In the genomic region with DNA sequence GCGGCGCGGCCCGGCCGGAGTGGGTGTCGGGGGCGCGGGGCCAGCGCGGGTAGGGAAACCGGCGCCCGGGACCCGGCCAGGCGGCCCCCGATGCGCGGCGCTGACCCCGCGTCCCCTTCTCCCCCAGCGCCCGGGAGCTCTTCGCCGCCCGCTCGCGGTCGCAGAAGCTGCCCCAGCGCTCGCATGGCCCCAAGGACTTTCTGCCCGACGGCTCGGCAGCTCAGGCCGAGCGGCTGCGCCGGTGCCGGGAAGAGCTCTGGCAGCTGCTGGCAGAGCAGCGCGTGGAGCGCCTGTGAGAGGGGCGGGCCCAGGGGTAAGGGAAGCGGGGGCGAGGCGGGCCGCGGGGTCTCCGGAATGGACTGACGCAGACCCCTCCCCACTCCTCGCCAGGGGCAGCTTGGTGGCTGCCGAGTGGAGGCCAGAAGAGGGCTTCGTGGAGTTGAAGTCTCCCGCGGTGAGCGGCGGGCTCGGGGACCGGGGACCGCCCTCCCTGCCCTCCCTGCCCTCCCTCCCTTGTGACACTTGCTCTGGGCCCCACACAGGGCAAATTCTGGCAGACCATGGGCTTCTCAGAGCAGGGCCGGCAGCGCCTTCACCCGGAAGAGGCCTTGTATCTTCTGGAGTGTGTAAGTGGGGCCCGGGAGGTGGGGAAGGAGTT, we compare ENCODE assay signal across 1 cellular context.
TF ChIP-seq lines count a peak whose summit lies in the region.

No MANE protein-coding gene starts in this region.

TF ChIP-seq in HepG2, 621 proteins besides CTCF, POLR2A, EP300 and RAD21 (continued from another document and continues in another):
- TF ChIP-seq, protein P1, sequence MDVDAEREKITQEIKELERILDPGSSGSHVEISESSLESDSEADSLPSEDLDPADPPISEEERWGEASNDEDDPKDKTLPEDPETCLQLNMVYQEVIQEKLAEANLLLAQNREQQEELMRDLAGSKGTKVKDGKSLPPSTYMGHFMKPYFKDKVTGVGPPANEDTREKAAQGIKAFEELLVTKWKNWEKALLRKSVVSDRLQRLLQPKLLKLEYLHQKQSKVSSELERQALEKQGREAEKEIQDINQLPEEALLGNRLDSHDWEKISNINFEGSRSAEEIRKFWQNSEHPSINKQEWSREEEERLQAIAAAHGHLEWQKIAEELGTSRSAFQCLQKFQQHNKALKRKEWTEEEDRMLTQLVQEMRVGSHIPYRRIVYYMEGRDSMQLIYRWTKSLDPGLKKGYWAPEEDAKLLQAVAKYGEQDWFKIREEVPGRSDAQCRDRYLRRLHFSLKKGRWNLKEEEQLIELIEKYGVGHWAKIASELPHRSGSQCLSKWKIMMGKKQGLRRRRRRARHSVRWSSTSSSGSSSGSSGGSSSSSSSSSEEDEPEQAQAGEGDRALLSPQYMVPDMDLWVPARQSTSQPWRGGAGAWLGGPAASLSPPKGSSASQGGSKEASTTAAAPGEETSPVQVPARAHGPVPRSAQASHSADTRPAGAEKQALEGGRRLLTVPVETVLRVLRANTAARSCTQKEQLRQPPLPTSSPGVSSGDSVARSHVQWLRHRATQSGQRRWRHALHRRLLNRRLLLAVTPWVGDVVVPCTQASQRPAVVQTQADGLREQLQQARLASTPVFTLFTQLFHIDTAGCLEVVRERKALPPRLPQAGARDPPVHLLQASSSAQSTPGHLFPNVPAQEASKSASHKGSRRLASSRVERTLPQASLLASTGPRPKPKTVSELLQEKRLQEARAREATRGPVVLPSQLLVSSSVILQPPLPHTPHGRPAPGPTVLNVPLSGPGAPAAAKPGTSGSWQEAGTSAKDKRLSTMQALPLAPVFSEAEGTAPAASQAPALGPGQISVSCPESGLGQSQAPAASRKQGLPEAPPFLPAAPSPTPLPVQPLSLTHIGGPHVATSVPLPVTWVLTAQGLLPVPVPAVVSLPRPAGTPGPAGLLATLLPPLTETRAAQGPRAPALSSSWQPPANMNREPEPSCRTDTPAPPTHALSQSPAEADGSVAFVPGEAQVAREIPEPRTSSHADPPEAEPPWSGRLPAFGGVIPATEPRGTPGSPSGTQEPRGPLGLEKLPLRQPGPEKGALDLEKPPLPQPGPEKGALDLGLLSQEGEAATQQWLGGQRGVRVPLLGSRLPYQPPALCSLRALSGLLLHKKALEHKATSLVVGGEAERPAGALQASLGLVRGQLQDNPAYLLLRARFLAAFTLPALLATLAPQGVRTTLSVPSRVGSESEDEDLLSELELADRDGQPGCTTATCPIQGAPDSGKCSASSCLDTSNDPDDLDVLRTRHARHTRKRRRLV (CRISPR knock-in tag; IDR thresholded peaks at IDR 0.05) = no peak
- TF ChIP-seq CCAR2 (optimal IDR thresholded peaks at IDR 0.05; ENCODE audit: low read depth, low read length) (no peak), SP2 (CRISPR knock-in tag; IDR thresholded peaks at IDR 0.05) (peak; percentile 6; the same call in 1 of the 2 replicates), ZNF589 (CRISPR knock-in tag; conservative IDR thresholded peaks at IDR 0.05) (peak; percentile 48; the same call in 1 of the 2 replicates), KDM5B (CRISPR knock-in tag; IDR thresholded peaks at IDR 0.05; ENCODE audit: borderline replicate concordance) (no peak), ZBTB8A (CRISPR knock-in tag; IDR thresholded peaks at IDR 0.05; ENCODE audit: borderline replicate concordance, low read depth) (no peak), NCOA1 (CRISPR knock-in tag; IDR thresholded peaks at IDR 0.05) (no peak), HMG20B (CRISPR knock-in tag; conservative IDR thresholded peaks at IDR 0.05) (0 out of 2 replicates have a peak, but pooled peaks have one; percentile 28), TEAD3 (CRISPR knock-in tag; optimal IDR thresholded peaks at IDR 0.05; ENCODE audit: borderline replicate concordance) (no peak), ZNF557 (CRISPR knock-in tag; IDR thresholded peaks at IDR 0.05) (no peak), KLF9 (CRISPR knock-in tag; IDR thresholded peaks at IDR 0.05; ENCODE audit: low read depth) (0 out of 2 replicates have a peak, but pooled peaks have one; percentile 32), HIVEP1 (CRISPR knock-in tag; IDR thresholded peaks at IDR 0.05) (no peak), ZNF709 (CRISPR knock-in tag; IDR thresholded peaks at IDR 0.05) (0 out of 2 replicates have a peak, but pooled peaks have one; percentile 2), HOXA7 (CRISPR knock-in tag; IDR thresholded peaks at IDR 0.05) (0 out of 2 replicates have a peak, but pooled peaks have one; percentile 10), ZNF235 (CRISPR knock-in tag; IDR thresholded peaks at IDR 0.05; ENCODE audit: borderline replicate concordance) (peak; percentile 3; the same call in 1 of the 2 replicates), ZNF773 (CRISPR knock-in tag; IDR thresholded peaks at IDR 0.05; ENCODE audit: borderline replicate concordance) (peak; percentile 19; the same call in 1 of the 2 replicates), MEF2D (CRISPR knock-in tag; IDR thresholded peaks at IDR 0.05) (0 out of 2 replicates have a peak, but pooled peaks have one; percentile 36), NONO (IDR thresholded peaks at IDR 0.05) (no peak), NONO (CRISPR knock-in tag; conservative IDR thresholded peaks at IDR 0.05) (0 out of 2 replicates have a peak, but pooled peaks have one; percentile 17), ZNF883 (CRISPR knock-in tag; IDR thresholded peaks at IDR 0.05; ENCODE audit: not compliant biosample characterization) (peak; percentile 35), ZNF468 (CRISPR knock-in tag; IDR thresholded peaks at IDR 0.05) (no peak), FOXJ3 (CRISPR knock-in tag; IDR thresholded peaks at IDR 0.05; ENCODE audit: borderline replicate concordance) (no peak), SIN3A (IDR thresholded peaks at IDR 0.05; ENCODE audit: borderline replicate concordance, low read depth, low read length) (peak; percentile 50; the same call in 1 of the 2 replicates), NR2F6 (IDR thresholded peaks at IDR 0.05) (no peak), NR2F6 (CRISPR knock-in tag; IDR thresholded peaks at IDR 0.05) (no peak), ZFAT (CRISPR knock-in tag; conservative IDR thresholded peaks at IDR 0.05) (no peak), AHR (CRISPR knock-in tag; IDR thresholded peaks at IDR 0.05) (no peak), ELF1 (CRISPR knock-in tag; IDR thresholded peaks at IDR 0.05) (peak; percentile 68)
- TF ChIP-seq, protein P2, sequence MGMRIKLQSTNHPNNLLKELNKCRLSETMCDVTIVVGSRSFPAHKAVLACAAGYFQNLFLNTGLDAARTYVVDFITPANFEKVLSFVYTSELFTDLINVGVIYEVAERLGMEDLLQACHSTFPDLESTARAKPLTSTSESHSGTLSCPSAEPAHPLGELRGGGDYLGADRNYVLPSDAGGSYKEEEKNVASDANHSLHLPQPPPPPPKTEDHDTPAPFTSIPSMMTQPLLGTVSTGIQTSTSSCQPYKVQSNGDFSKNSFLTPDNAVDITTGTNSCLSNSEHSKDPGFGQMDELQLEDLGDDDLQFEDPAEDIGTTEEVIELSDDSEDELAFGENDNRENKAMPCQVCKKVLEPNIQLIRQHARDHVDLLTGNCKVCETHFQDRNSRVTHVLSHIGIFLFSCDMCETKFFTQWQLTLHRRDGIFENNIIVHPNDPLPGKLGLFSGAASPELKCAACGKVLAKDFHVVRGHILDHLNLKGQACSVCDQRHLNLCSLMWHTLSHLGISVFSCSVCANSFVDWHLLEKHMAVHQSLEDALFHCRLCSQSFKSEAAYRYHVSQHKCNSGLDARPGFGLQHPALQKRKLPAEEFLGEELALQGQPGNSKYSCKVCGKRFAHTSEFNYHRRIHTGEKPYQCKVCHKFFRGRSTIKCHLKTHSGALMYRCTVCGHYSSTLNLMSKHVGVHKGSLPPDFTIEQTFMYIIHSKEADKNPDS (CRISPR knock-in tag; IDR thresholded peaks at IDR 0.05) = no peak
- TF ChIP-seq, protein P3, sequence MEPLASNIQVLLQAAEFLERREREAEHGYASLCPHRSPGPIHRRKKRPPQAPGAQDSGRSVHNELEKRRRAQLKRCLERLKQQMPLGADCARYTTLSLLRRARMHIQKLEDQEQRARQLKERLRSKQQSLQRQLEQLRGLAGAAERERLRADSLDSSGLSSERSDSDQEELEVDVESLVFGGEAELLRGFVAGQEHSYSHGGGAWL (CRISPR knock-in tag; IDR thresholded peaks at IDR 0.05) = 0 out of 2 replicates have a peak, but pooled peaks have one; percentile 62
- TF ChIP-seq, protein P4, sequence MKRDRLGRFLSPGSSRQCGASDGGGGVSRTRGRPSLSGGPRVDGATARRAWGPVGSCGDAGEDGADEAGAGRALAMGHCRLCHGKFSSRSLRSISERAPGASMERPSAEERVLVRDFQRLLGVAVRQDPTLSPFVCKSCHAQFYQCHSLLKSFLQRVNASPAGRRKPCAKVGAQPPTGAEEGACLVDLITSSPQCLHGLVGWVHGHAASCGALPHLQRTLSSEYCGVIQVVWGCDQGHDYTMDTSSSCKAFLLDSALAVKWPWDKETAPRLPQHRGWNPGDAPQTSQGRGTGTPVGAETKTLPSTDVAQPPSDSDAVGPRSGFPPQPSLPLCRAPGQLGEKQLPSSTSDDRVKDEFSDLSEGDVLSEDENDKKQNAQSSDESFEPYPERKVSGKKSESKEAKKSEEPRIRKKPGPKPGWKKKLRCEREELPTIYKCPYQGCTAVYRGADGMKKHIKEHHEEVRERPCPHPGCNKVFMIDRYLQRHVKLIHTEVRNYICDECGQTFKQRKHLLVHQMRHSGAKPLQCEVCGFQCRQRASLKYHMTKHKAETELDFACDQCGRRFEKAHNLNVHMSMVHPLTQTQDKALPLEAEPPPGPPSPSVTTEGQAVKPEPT (CRISPR knock-in tag; IDR thresholded peaks at IDR 0.05; ENCODE audit: low read depth) = no peak
- TF ChIP-seq, protein P5, sequence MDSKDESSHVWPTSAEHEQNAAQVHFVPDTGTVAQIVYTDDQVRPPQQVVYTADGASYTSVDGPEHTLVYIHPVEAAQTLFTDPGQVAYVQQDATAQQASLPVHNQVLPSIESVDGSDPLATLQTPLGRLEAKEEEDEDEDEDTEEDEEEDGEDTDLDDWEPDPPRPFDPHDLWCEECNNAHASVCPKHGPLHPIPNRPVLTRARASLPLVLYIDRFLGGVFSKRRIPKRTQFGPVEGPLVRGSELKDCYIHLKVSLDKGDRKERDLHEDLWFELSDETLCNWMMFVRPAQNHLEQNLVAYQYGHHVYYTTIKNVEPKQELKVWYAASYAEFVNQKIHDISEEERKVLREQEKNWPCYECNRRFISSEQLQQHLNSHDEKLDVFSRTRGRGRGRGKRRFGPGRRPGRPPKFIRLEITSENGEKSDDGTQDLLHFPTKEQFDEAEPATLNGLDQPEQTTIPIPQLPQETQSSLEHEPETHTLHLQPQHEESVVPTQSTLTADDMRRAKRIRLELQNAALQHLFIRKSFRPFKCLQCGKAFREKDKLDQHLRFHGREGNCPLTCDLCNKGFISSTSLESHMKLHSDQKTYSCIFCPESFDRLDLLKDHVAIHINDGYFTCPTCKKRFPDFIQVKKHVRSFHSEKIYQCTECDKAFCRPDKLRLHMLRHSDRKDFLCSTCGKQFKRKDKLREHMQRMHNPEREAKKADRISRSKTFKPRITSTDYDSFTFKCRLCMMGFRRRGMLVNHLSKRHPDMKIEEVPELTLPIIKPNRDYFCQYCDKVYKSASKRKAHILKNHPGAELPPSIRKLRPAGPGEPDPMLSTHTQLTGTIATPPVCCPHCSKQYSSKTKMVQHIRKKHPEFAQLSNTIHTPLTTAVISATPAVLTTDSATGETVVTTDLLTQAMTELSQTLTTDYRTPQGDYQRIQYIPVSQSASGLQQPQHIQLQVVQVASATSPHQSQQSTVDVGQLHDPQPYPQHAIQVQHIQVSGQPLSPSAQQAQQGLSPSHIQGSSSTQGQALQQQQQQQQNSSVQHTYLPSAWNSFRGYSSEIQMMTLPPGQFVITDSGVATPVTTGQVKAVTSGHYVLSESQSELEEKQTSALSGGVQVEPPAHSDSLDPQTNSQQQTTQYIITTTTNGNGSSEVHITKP (CRISPR knock-in tag; IDR thresholded peaks at IDR 0.05; ENCODE audit: low read depth) = 0 out of 2 replicates have a peak, but pooled peaks have one; percentile 37
- TF ChIP-seq, protein P6, sequence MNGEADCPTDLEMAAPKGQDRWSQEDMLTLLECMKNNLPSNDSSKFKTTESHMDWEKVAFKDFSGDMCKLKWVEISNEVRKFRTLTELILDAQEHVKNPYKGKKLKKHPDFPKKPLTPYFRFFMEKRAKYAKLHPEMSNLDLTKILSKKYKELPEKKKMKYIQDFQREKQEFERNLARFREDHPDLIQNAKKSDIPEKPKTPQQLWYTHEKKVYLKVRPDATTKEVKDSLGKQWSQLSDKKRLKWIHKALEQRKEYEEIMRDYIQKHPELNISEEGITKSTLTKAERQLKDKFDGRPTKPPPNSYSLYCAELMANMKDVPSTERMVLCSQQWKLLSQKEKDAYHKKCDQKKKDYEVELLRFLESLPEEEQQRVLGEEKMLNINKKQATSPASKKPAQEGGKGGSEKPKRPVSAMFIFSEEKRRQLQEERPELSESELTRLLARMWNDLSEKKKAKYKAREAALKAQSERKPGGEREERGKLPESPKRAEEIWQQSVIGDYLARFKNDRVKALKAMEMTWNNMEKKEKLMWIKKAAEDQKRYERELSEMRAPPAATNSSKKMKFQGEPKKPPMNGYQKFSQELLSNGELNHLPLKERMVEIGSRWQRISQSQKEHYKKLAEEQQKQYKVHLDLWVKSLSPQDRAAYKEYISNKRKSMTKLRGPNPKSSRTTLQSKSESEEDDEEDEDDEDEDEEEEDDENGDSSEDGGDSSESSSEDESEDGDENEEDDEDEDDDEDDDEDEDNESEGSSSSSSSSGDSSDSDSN (CRISPR knock-in tag; IDR thresholded peaks at IDR 0.05) = peak; percentile 46; the same call in 1 of the 2 replicates
- TF ChIP-seq, protein P7, sequence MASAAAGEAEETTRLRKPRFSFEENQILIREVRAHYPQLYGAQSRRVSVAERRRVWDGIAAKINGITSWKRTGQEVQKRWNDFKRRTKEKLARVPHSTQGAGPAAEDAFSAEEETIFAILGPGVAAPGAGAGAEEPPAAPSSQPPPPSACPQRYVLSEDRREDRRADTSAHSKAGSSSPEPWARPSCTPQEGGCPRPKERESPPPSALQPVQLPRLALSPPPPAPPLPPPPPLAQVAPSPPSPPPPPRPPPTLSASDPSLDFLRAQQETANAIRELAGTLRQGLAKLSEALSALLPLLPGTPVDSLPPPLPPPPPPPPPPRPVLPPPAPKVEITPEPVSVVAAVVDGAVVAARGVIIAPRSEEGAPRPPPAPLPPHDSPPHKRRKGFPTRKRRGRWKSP (CRISPR knock-in tag; IDR thresholded peaks at IDR 0.05) = no peak
